2 cellular contexts compared by ENCODE assay signal in genomic region chr3:24614353-24614752, GRCh38.
TF ChIP-seq lines count a peak whose summit lies in the region.

No MANE protein-coding gene starts in this region.

TF ChIP-seq in K562, 482 proteins besides CTCF, POLR2A, EP300 and RAD21:
- TF ChIP-seq REST (CRISPR knock-in tag; IDR thresholded peaks at IDR 0.05; ENCODE audit: low read depth) = no peak
- peak in 1 of 2 experiments; percentile 59; a peak in 1 of 4 replicates for TF ChIP-seq TEAD1 (CRISPR knock-in tag; IDR thresholded peaks at IDR 0.05)
- TF ChIP-seq KDM1A (IDR thresholded peaks at IDR 0.05) = peak; percentile 48 to 66; a peak in 3 of 4 replicates

TF ChIP-seq in H1, 55 proteins besides CTCF, POLR2A, EP300 and RAD21:
- no peak for TF ChIP-seq SP2 (IDR thresholded peaks at IDR 0.05; ENCODE audit: low read length)
- TF ChIP-seq BCL11A (IDR thresholded peaks at IDR 0.05; ENCODE audit: low read depth in 2 of 2, low read length in 2 of 2) = no peak
- TF ChIP-seq JUN (IDR thresholded peaks at IDR 0.05; ENCODE audit: low read depth, low read length) = no peak
- no peak for TF ChIP-seq SP4 (IDR thresholded peaks at IDR 0.05; ENCODE audit: low read length)
- TF ChIP-seq KDM4A (IDR thresholded peaks at IDR 0.05; ENCODE audit: low read depth, low read length, severe bottlenecking) = no peak
- TF ChIP-seq HDAC6 (IDR thresholded peaks at IDR 0.05; ENCODE audit: low read depth, low read length) = no peak
- TF ChIP-seq TBP (IDR thresholded peaks at IDR 0.05; ENCODE audit: low read depth, low read length) = no peak
- no peak for TF ChIP-seq CBX5 (IDR thresholded peaks at IDR 0.05; ENCODE audit: low read depth, low read length)
- TF ChIP-seq SIRT6 (IDR thresholded peaks at IDR 0.05; ENCODE audit: low read length) = no peak
- no peak for TF ChIP-seq HDAC2 (IDR thresholded peaks at IDR 0.05; ENCODE audit: borderline replicate concordance in 1 of 2, low read depth in 2 of 2, low read length in 2 of 2)
- no peak for TF ChIP-seq RNF2 (IDR thresholded peaks at IDR 0.05; ENCODE audit: borderline replicate concordance, low read depth, low read length, missing control alignments, poor library complexity, severe bottlenecking)
- no peak for TF ChIP-seq NRF1 (IDR thresholded peaks at IDR 0.05; ENCODE audit: low read depth, low read length)
- TF ChIP-seq SIN3A (conservative IDR thresholded peaks at IDR 0.05 in 1 of 2, IDR thresholded peaks at IDR 0.05 in 1 of 2; ENCODE audit: low read depth in 1 of 2, low read length in 2 of 2) = no peak
- no peak for TF ChIP-seq BRCA1 (IDR thresholded peaks at IDR 0.05; ENCODE audit: low read depth, low read length)
